In genomic region chr10:59752278-59752940, GRCh38 we compare ENCODE assay signal across 32 cellular contexts. TPM values are rescaled to one million over a fixed set of nuclear protein-coding genes. Genes with fewer than 3 reads are reported as not detected.
"Had no signal": no experiment of that assay in that cellular context is flagged by ENCODE, and none has a peak within 500 bp of the region (broad histone marks: within the 10 kb centered on the region; RNA-seq: fewer than 3 reads in every experiment).

No MANE protein-coding gene starts in this region.

- H3K4me3 ChIP-seq: ascending aorta, cardiac muscle cell, heart right ventricle, left lung, lower lobe of right lung, sigmoid colon, suprapubic skin, tibial artery had no signal

- H3K27me3 Mint-ChIP-seq: activated naive CD8-positive, alpha-beta T cell treated with anti-CD3 and anti-CD28 coated beads, Interleukin-2, amount 10 ng/mL, durations not matched to agents 7 days and 5 days; brain had no signal

- ATAC-seq: activated CD4-positive, alpha-beta T cell treated with anti-CD3 and anti-CD28 coated beads for 36 hours; effector memory CD8-positive, alpha-beta T cell; heart right ventricle; left lung; lower lobe of right lung had no signal

- H3K36me3 Mint-ChIP-seq: activated naive CD4-positive, alpha-beta T cell treated with anti-CD3 and anti-CD28 coated beads, Interleukin-2, amount 10 ng/mL, durations not matched to agents 7 days and 5 days; activated naive CD8-positive, alpha-beta T cell treated with anti-CD3 and anti-CD28 coated beads, Interleukin-2, amount 10 ng/mL, durations not matched to agents 7 days and 5 days; brain had no signal

- H3K9me3 ChIP-seq: ascending aorta, heart right ventricle, left lung, lower lobe of right lung, neutrophil, sigmoid colon, suprapubic skin, tibial artery had no signal

- H3K36me3 ChIP-seq: ascending aorta, cardiac muscle cell, heart right ventricle, left lung, lower lobe of right lung, neutrophil, sigmoid colon, suprapubic skin, tibial artery had no signal

- H3K4me3 Mint-ChIP-seq: activated CD4-positive, alpha-beta T cell treated with anti-CD3 and anti-CD28 coated beads for 36 hours; activated naive CD4-positive, alpha-beta T cell treated with anti-CD3 and anti-CD28 coated beads, Interleukin-2, amount 10 ng/mL, durations not matched to agents 7 days and 5 days; activated naive CD8-positive, alpha-beta T cell treated with anti-CD3 and anti-CD28 coated beads, Interleukin-2, amount 10 ng/mL, durations not matched to agents 7 days and 5 days; effector memory CD8-positive, alpha-beta T cell; nephron progenitor cell; T-helper 2 cell treated with Interferon-gamma antibody and Interleukin-4, amounts not matched to agents 5 μg/mL and 100 μg/mL, for 36 hours had no signal

- DNase-seq: activated CD4-positive, alpha-beta T cell treated with anti-CD3 and anti-CD28 coated beads for 36 hours; activated CD4-positive, CD25-positive, alpha-beta regulatory T cell; activated gamma-delta T cell; activated naive CD4-positive, alpha-beta T cell treated with anti-CD3 and anti-CD28 coated beads, Interleukin-2, amount 10 ng/mL, durations not matched to agents 7 days and 5 days; activated naive CD8-positive, alpha-beta T cell treated with anti-CD3 and anti-CD28 coated beads, Interleukin-2, amount 10 ng/mL, durations not matched to agents 7 days and 5 days; cortex of kidney; effector memory CD8-positive, alpha-beta T cell; foreskin fibroblast; heart right ventricle; left lung; lower lobe of right lung; mesenchymal stem cell; nephron progenitor cell; sigmoid colon; stimulated activated CD4-positive, alpha-beta T cell treated with anti-CD3 and anti-CD28 coated beads, Interleukin-15, amount 100 ng/mL, for 24 hours; stimulated activated CD4-positive, alpha-beta T cell treated with anti-CD3 and anti-CD28 coated beads, Interleukin-2, amount 100 ng/mL, for 24 hours; stimulated activated naive CD4-positive, alpha-beta T cell; T-helper 1 cell; tibial artery had no signal

- H3K9me3 Mint-ChIP-seq: activated naive CD4-positive, alpha-beta T cell treated with anti-CD3 and anti-CD28 coated beads, Interleukin-2, amount 10 ng/mL, durations not matched to agents 7 days and 5 days; activated naive CD8-positive, alpha-beta T cell treated with anti-CD3 and anti-CD28 coated beads, Interleukin-2, amount 10 ng/mL, durations not matched to agents 7 days and 5 days; effector memory CD8-positive, alpha-beta T cell; nephron progenitor cell; T-helper 2 cell treated with Interferon-gamma antibody and Interleukin-4, amounts not matched to agents 5 μg/mL and 100 μg/mL, for 36 hours had no signal

- H3K4me1 ChIP-seq: ascending aorta, heart right ventricle, left lung, lower lobe of right lung, sigmoid colon, suprapubic skin, tibial artery had no signal

- H3K4me1 Mint-ChIP-seq: activated CD4-positive, alpha-beta T cell treated with anti-CD3 and anti-CD28 coated beads for 36 hours; activated naive CD4-positive, alpha-beta T cell treated with anti-CD3 and anti-CD28 coated beads, Interleukin-2, amount 10 ng/mL, durations not matched to agents 7 days and 5 days; activated naive CD8-positive, alpha-beta T cell treated with anti-CD3 and anti-CD28 coated beads, Interleukin-2, amount 10 ng/mL, durations not matched to agents 7 days and 5 days had no signal

- H3K27ac Mint-ChIP-seq: activated CD4-positive, alpha-beta T cell treated with anti-CD3 and anti-CD28 coated beads for 36 hours; activated naive CD4-positive, alpha-beta T cell treated with anti-CD3 and anti-CD28 coated beads, Interleukin-2, amount 10 ng/mL, durations not matched to agents 7 days and 5 days; activated naive CD8-positive, alpha-beta T cell treated with anti-CD3 and anti-CD28 coated beads, Interleukin-2, amount 10 ng/mL, durations not matched to agents 7 days and 5 days; effector memory CD8-positive, alpha-beta T cell; nephron progenitor cell; T-helper 2 cell treated with Interferon-gamma antibody and Interleukin-4, amounts not matched to agents 5 μg/mL and 100 μg/mL, for 36 hours had no signal

- H3K27ac ChIP-seq: ascending aorta, cardiac muscle cell, heart right ventricle, left lung, lower lobe of right lung, neutrophil, sigmoid colon, suprapubic skin, tibial artery had no signal

- H3K27me3 ChIP-seq: ascending aorta, cardiac muscle cell, heart right ventricle, left lung, neutrophil, sigmoid colon, suprapubic skin, tibial artery had no signal

RNA-seq across cellular contexts. Expression of gene MRLN, which starts 0.8 kb away (rescaled TPM):
- total RNA-seq: activated CD4-positive, alpha-beta T cell treated with anti-CD3 and anti-CD28 coated beads for 36 hours; activated naive CD8-positive, alpha-beta T cell treated with anti-CD3 and anti-CD28 coated beads, Interleukin-2, amount 10 ng/mL, durations not matched to agents 7 days and 5 days; ascending aorta; cardiac muscle cell; chondrocyte; endothelial cell of umbilical vein; glomerular endothelial cell; heart right ventricle; left lung; lower lobe of right lung; osteocyte; renal cortical epithelial cell; sigmoid colon; suprapubic skin; ureter had no signal
- polyA plus RNA-seq: cardiac muscle cell, endothelial cell of umbilical vein, esophagus, heart right ventricle, sigmoid colon had no signal

RNA-seq across cellular contexts. Expression of gene SLC16A9, which starts 42.8 kb away (rescaled TPM):
- total RNA-seq: endothelial cell of umbilical vein had no signal
